ENCODE assay signal across 8 cellular contexts in the genomic region with DNA sequence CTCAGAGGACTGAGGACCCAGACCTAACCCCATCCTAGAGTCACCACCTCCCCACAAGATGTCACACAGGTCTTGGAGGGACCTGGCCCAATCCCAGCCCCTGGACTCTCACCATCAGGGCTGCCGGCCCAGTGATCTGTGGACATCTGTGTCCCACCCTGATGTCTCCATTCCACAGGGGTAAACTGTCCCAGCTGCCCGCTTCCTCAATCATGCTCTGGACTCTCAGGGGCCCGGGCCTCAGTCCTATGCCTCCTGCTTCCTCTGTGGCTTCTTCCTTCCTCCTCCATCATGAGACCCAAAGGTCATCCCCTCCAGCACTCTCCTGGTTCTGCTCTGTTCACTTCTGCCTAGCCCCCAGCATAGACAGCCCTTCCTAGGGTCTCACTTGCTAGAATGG. TPM values are rescaled to one million over a fixed set of nuclear protein-coding genes. Genes with fewer than 3 reads are reported as not detected.
DNase-seq lines count a peak whose midpoint lies in the region; ATAC-seq and TF ChIP-seq lines count a peak whose summit lies in the region.

No MANE protein-coding gene starts in this region.

- H3K27me3 ChIP-seq in H9 (ENCODE audit: insufficient read depth, low read length), result no peaks in the 10 kb centered on the region
- H3K27me3 ChIP-seq in cardiac muscle cell, result no peaks in the 10 kb centered on the region
- H3K27me3 ChIP-seq in neuronal stem cell (ENCODE audit: control insufficient read depth in 3 of 3, insufficient read depth in 3 of 3, low read depth in 1 of 3, low read length in 3 of 3), result no peaks in the 10 kb centered on the region
- no peaks in the 10 kb centered on the region for H3K27me3 ChIP-seq in SJCRH30

- peaks cover 8% of the 10 kb centered on the region for H3K79me1 ChIP-seq in H9 (ENCODE audit: insufficient read depth, low read depth, low read length, poor library complexity, severe bottlenecking)
- H3K79me1 ChIP-seq in neuronal stem cell (ENCODE audit: low read depth, low read length), result no peaks in the 10 kb centered on the region

- H3K14ac ChIP-seq in H9 (ENCODE audit: insufficient read depth, low read length), result no peak overlapping the region
- no peak overlapping the region for H3K14ac ChIP-seq in neuronal stem cell (ENCODE audit: low read length)

- H3K4me1 ChIP-seq in H9 (ENCODE audit: insufficient read depth, low read length) (no peaks in the 10 kb centered on the region), cardiac muscle cell (ENCODE audit: low read depth) (peaks cover 50% of the 10 kb centered on the region), neuronal stem cell (ENCODE audit: control insufficient read depth in 2 of 2, insufficient read depth in 1 of 2, low read depth in 1 of 2, low read length in 2 of 2) (peaks cover 4 to 31% of the 10 kb centered on the region in 2 donors), SJCRH30 (peaks cover 5% of the 10 kb centered on the region; the same call in 1 of the 2 replicates)

- no peaks in the 10 kb centered on the region for H3K23me2 ChIP-seq in H9 (ENCODE audit: insufficient read length, low read depth, low read length, poor library complexity, severe bottlenecking)

- no peak for DNase-seq in H9
- DNase-seq in activated B cell treated with CpG ODN at 0.5 μM for 24 hours, result no peak
- DNase-seq in cardiac muscle cell (ENCODE audit: low read depth in 1 of 2, low spot score in 1 of 2), result no peak
- DNase-seq in NCI-H748 (lab: John Stamatoyannopoulos, UW; ENCODE audit: unreplicated experiment), result no peak
- no peak for DNase-seq in neuronal stem cell (ENCODE audit: low spot score)
- no peak for DNase-seq in amniotic stem cell (lab: John Stamatoyannopoulos, UW)
- DNase-seq in SJCRH30, result no peak

- no peak overlapping the region for H2BK120ac ChIP-seq in H9 (ENCODE audit: low read depth, low read length, poor library complexity, severe bottlenecking)
- H2BK120ac ChIP-seq in neuronal stem cell (ENCODE audit: low read depth, low read length), result no peak overlapping the region

- no peak overlapping the region for H3T11ph ChIP-seq in H9 (ENCODE audit: low read length)

- H3K56ac ChIP-seq in H9 (ENCODE audit: insufficient read length, low read depth, low read length), result no peak overlapping the region

- H3K27me3 Mint-ChIP-seq in H9 (ENCODE audit: low read depth), result no peaks in the 10 kb centered on the region
- H3K27me3 Mint-ChIP-seq in activated B cell treated with CpG ODN at 0.5 μM for 24 hours, result no peaks in the 10 kb centered on the region

- H3K4me2 ChIP-seq in H9 (ENCODE audit: insufficient read depth, insufficient read length, low read length) (no peak overlapping the region), neuronal stem cell (ENCODE audit: insufficient read depth, low read length, poor library complexity, severe bottlenecking) (no peak overlapping the region)

- H3K27ac ChIP-seq in H9 (ENCODE audit: insufficient read length, low read depth, low read length) (no peak overlapping the region), cardiac muscle cell (peak overlapping the region; percentile 88), skin epidermis (peak overlapping the region in 19 of 21 experiments; percentile 8 to 95 (median 87)), neuronal stem cell (replicated peaks; ENCODE audit: low read length) (no peak overlapping the region), SJCRH30 (no peak overlapping the region)

- H3K79me2 ChIP-seq in H9 (ENCODE audit: insufficient read depth, low read length), result peaks cover 9% of the 10 kb centered on the region; the same call in 1 of the 2 replicates

- H3K4ac ChIP-seq in H9 (ENCODE audit: low read depth, low read length) (no peak overlapping the region), neuronal stem cell (ENCODE audit: low read length) (no peak overlapping the region)

- no peak for ATAC-seq in activated B cell treated with CpG ODN at 0.5 μM for 24 hours (ENCODE audit: low read depth)

- H3K27ac Mint-ChIP-seq in H9, result peak overlapping the region in 2 of 3 experiments; percentile 8 to 72; a peak in 3 of 7 replicates
- H3K27ac Mint-ChIP-seq in activated B cell treated with CpG ODN at 0.5 μM for 24 hours, result peak overlapping the region; percentile 94

- no CpG with 5 or more reads among the region's 3 CpGs for WGBS in H9 (ENCODE audit: extremely low coverage, insufficient read length, low lambda C conversion rate)
- WGBS in neuronal stem cell (ENCODE audit: extremely low coverage in 2 of 2, insufficient read length in 2 of 2, insufficient replicate concordance in 1 of 2), 2 donors, result no CpG with 5 or more reads among the region's 3 CpGs

- H2BK20ac ChIP-seq in H9 (ENCODE audit: low read depth, low read length, poor library complexity, severe bottlenecking), result no peak overlapping the region

- H3K9me3 ChIP-seq in H9 (ENCODE audit: control insufficient read depth, low read depth, low read length), result no peaks in the 10 kb centered on the region
- H3K9me3 ChIP-seq in cardiac muscle cell (ENCODE audit: low read depth), result no peaks in the 10 kb centered on the region
- no peaks in the 10 kb centered on the region for H3K9me3 ChIP-seq in neuronal stem cell (replicated peaks in 1 of 2; ENCODE audit: control insufficient read depth in 2 of 2, insufficient read depth in 1 of 2, low read depth in 1 of 2, low read length in 2 of 2)
- H3K9me3 ChIP-seq in SJCRH30 (replicated peaks), result no peaks in the 10 kb centered on the region

- H2BK12ac ChIP-seq in H9 (ENCODE audit: insufficient read length, low read depth, low read length) (no peak overlapping the region), neuronal stem cell (ENCODE audit: low read length) (no peak overlapping the region)

- no peak overlapping the region for H2AK5ac ChIP-seq in H9 (ENCODE audit: insufficient read length, low read length)
- no peak overlapping the region for H2AK5ac ChIP-seq in neuronal stem cell (ENCODE audit: low read depth, low read length)

- H4K20me1 ChIP-seq in H9 (ENCODE audit: control insufficient read depth, insufficient read depth, insufficient read length), result no peaks in the 10 kb centered on the region

- H3K23ac ChIP-seq in H9 (ENCODE audit: insufficient read length, low read depth, low read length), result no peak overlapping the region
- H3K23ac ChIP-seq in neuronal stem cell (ENCODE audit: low read depth, low read length, poor library complexity), result no peak overlapping the region

- H2BK15ac ChIP-seq in H9 (ENCODE audit: low read depth, low read length) (no peak overlapping the region), neuronal stem cell (ENCODE audit: low read length) (no peak overlapping the region)

- H2AFZ ChIP-seq in H9 (ENCODE audit: low read length) (no peak overlapping the region), neuronal stem cell (ENCODE audit: low read length) (no peak overlapping the region)

- H4K91ac ChIP-seq in H9 (ENCODE audit: insufficient read length, low read depth, low read length) (no peak overlapping the region), neuronal stem cell (ENCODE audit: low read depth, low read length, poor library complexity) (no peak overlapping the region)

- H3K9me3 Mint-ChIP-seq in H9, result no peaks in the 10 kb centered on the region
- no peaks in the 10 kb centered on the region for H3K9me3 Mint-ChIP-seq in activated B cell treated with CpG ODN at 0.5 μM for 24 hours

- CTCF ChIA-PET in activated B cell treated with CpG ODN at 0.5 μM for 24 hours (lab: Charles Lee), result no interaction called here

- no peak overlapping the region for H4K5ac ChIP-seq in H9 (ENCODE audit: insufficient read length, low read depth, low read length)

- TF ChIP-seq CTCF in H9 (conservative IDR thresholded peaks at IDR 0.05) (no peak), activated B cell treated with CpG ODN at 0.5 μM for 24 hours (IDR thresholded peaks at IDR 0.05) (no peak), cardiac muscle cell (IDR thresholded peaks at IDR 0.05; ENCODE audit: low read depth, low read length) (no peak)

- H3K9ac ChIP-seq in H9 (ENCODE audit: extremely low read depth, insufficient read length, low read length) (no peak overlapping the region), neuronal stem cell (ENCODE audit: low read depth, low read length, poor library complexity) (no peak overlapping the region)

- POLR2A ChIA-PET in activated B cell treated with CpG ODN at 0.5 μM for 24 hours (lab: Charles Lee), result no interaction called here

- peaks cover 9 to 15% of the 10 kb centered on the region in 2 experiments for H3K4me1 Mint-ChIP-seq in H9
- peaks cover 76% of the 10 kb centered on the region for H3K4me1 Mint-ChIP-seq in activated B cell treated with CpG ODN at 0.5 μM for 24 hours

- H3K36me3 Mint-ChIP-seq in H9 (ENCODE audit: insufficient read depth in 1 of 3, low read depth in 3 of 3) (peaks cover 6 to 19% (median 10%) of the 10 kb centered on the region in 3 experiments; a peak in 4 of 7 replicates), activated B cell treated with CpG ODN at 0.5 μM for 24 hours (ENCODE audit: low read depth) (peaks cover 45% of the 10 kb centered on the region)

- H3K18ac ChIP-seq in H9 (ENCODE audit: insufficient read length, low read depth, low read length) (no peak overlapping the region), neuronal stem cell (ENCODE audit: low read length) (no peak overlapping the region)

- H3K4me3 Mint-ChIP-seq in H9, result no peak overlapping the region
- H3K4me3 Mint-ChIP-seq in activated B cell treated with CpG ODN at 0.5 μM for 24 hours, result peak overlapping the region; percentile 97

- H4K8ac ChIP-seq in H9 (replicated peaks; ENCODE audit: insufficient read length, low read depth, low read length), result no peak overlapping the region
- H4K8ac ChIP-seq in neuronal stem cell (ENCODE audit: low read depth, low read length), result no peak overlapping the region

- no peaks in the 10 kb centered on the region for H3K36me3 ChIP-seq in cardiac muscle cell
- no peaks in the 10 kb centered on the region for H3K36me3 ChIP-seq in neuronal stem cell (replicated peaks in 1 of 2; ENCODE audit: control insufficient read depth in 2 of 2, insufficient read depth in 2 of 2, low read length in 2 of 2)
- H3K36me3 ChIP-seq in SJCRH30, result no peaks in the 10 kb centered on the region

- intact Hi-C loops in activated B cell treated with CpG ODN at 0.5 μM for 24 hours (cut with micrococcal nuclease), result loop anchor here (5.0 kb wide), 1 partner anchor 522 kb away; no protein-coding TSS in a partner anchor

- H2BK5ac ChIP-seq in H9 (ENCODE audit: insufficient read length, low read length) (no peak overlapping the region), neuronal stem cell (ENCODE audit: low read length) (no peak overlapping the region)

- no peak overlapping the region for H3K4me3 ChIP-seq in cardiac muscle cell
- peak overlapping the region in 5 of 7 experiments; percentile 4 to 55 (median 41) for H3K4me3 ChIP-seq in skin epidermis
- no peak overlapping the region for H3K4me3 ChIP-seq in neuronal stem cell (ENCODE audit: low read length in 2 of 2)
- no peak overlapping the region for H3K4me3 ChIP-seq in SJCRH30

RNA-seq across cellular contexts. Expression of a gene that starts 32.2 kb away (rescaled TPM):
- total RNA-seq in H9 (2021) (59.4 and 63.0 TPM in 2 replicates), activated B cell treated with CpG ODN at 0.5 μM for 24 hours (113 and 139 TPM in 2 replicates), cardiac muscle cell (134 and 200 TPM in 2 replicates)
- polyA plus RNA-seq in cardiac muscle cell, result 41.5 and 54.6 TPM in 2 replicates
- 15.2 TPM for polyA plus RNA-seq in neuronal stem cell (2013, experiment 1 of 2)
- 15.9 TPM for polyA plus RNA-seq in neuronal stem cell (2013, experiment 2 of 2)
- total RNA-seq in SJCRH30 (2014; rRNA removed; shearing (Covaris generic)), result 19.0 and 22.1 TPM in 2 replicates

RNA-seq across cellular contexts. Expression of a gene that starts 45.8 kb away (rescaled TPM):
- total RNA-seq in H9 (2021), result 3.4 and 4.3 TPM in 2 replicates
- 0.32 and 1.4 TPM in 2 replicates for total RNA-seq in activated B cell treated with CpG ODN at 0.5 μM for 24 hours
- total RNA-seq in cardiac muscle cell, result 0.18 and 0.92 TPM in 2 replicates
- polyA plus RNA-seq in cardiac muscle cell, result 0.56 TPM in 1 of 2 replicates, not detected in the other
- 1.7 TPM for polyA plus RNA-seq in neuronal stem cell (2013, experiment 1 of 2)
- polyA plus RNA-seq in neuronal stem cell (2013, experiment 2 of 2), result 1.7 TPM
- total RNA-seq in SJCRH30 (2014; rRNA removed; shearing (Covaris generic)), result 0.15 and 0.24 TPM in 2 replicates

Comparison
In these comparisons a context has a peak if more than half of its experiments do, and no peak if none do; other contexts are left out.
1. H3K27ac ChIP-seq: peak in cardiac muscle cell (single experiment) and skin epidermis (19 of 21); none in H9 (single experiment), neuronal stem cell (single experiment) and SJCRH30 (single experiment).
2. H3K4me3 ChIP-seq: peak in skin epidermis (5 of 7); none in cardiac muscle cell (single experiment), neuronal stem cell (0 of 2) and SJCRH30 (single experiment).